In the genomic region with DNA sequence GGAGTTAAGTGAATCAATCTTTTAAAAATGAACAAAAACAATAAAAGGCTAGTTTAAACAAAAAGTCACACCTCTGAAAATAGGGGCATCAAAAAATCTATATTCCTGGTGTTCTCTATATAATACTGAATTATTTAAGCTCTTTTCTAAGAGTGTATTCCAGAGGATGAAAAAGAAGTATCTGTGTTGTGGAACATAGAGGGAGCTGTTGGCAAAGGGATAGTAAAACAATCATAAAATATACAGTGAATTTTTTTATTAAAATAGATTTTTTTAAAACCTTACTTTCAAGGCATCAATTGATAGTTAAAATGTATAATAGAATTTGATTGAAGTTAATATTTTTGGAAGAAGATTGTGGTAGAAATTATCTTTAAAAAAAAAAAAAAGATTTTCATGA, we compare ENCODE assay signal across 10 cellular contexts.
DNase-seq lines count a peak whose midpoint lies in the region; ATAC-seq and TF ChIP-seq lines count a peak whose summit lies in the region.
"Had no signal": no experiment of that assay in that cellular context is flagged by ENCODE, and none has a peak within 500 bp of the region (broad histone marks: within the 10 kb centered on the region; RNA-seq: fewer than 3 reads in every experiment).

No MANE protein-coding gene starts in this region.

- DNase-seq in AG04450 (ENCODE audit: low read depth, low spot score): no peak
- DNase-seq in H9: no peak
- DNase-seq in chondrocyte (ENCODE audit: low spot score): no peak
- DNase-seq in mesenchymal stem cell: peak; percentile 53
- no peak for DNase-seq in DMS153 treated with DMSO at 0.1 percent for 48 hours (lab: John Stamatoyannopoulos, UW; ENCODE audit: unreplicated experiment)
- no peak for DNase-seq in esophagus squamous epithelium (lab: John Stamatoyannopoulos, UW)
- DNase-seq: activated CD8-positive, alpha-beta T cell treated with anti-CD3 and anti-CD28 coated beads, Interleukin-2, amount 10 ng/mL, durations not matched to agents 7 days and 5 days; NCI-H2171 treated with DMSO at 0.1 percent for 48 hours had no signal

- H3K79me1 ChIP-seq in H9 (ENCODE audit: insufficient read depth, low read depth, low read length, poor library complexity, severe bottlenecking): no peaks in the 10 kb centered on the region
- H3K79me1 ChIP-seq in mesenchymal stem cell (replicated peaks; ENCODE audit: low read length, poor library complexity, severe bottlenecking): no peaks in the 10 kb centered on the region

- H3K9ac ChIP-seq in H9 (ENCODE audit: extremely low read depth, insufficient read length, low read length): no peak overlapping the region
- peak overlapping the region; percentile 65 for H3K9ac ChIP-seq in mesenchymal stem cell (ENCODE audit: low read length)

- H3K4me3 ChIP-seq in AG04450 (ENCODE audit: low read depth, low read length) (no peak overlapping the region), mesenchymal stem cell (ENCODE audit: insufficient read depth in 1 of 2, low read depth in 1 of 2, low read length in 2 of 2) (no peak overlapping the region), esophagus squamous epithelium (no peak overlapping the region)

- H3K23ac ChIP-seq in H9 (ENCODE audit: insufficient read length, low read depth, low read length): no peak overlapping the region
- H3K23ac ChIP-seq in mesenchymal stem cell (ENCODE audit: low read length in 2 of 2): no peak overlapping the region

- H3K4me2 ChIP-seq in H9 (ENCODE audit: insufficient read depth, insufficient read length, low read length): no peak overlapping the region
- H3K4me2 ChIP-seq in mesenchymal stem cell (ENCODE audit: low read length, poor library complexity, severe bottlenecking): no peak overlapping the region

- peaks cover 13 to 22% of the 10 kb centered on the region in 2 experiments for H3K4me1 Mint-ChIP-seq in H9
- peaks cover 8% of the 10 kb centered on the region for H3K4me1 Mint-ChIP-seq in chondrocyte (ENCODE audit: low read depth)

- TF ChIP-seq POLR2A in esophagus squamous epithelium (IDR thresholded peaks at IDR 0.05): no peak

- no peaks in the 10 kb centered on the region for H3K27me3 Mint-ChIP-seq in H9 (ENCODE audit: low read depth)
- no peaks in the 10 kb centered on the region for H3K27me3 Mint-ChIP-seq in chondrocyte (ENCODE audit: low read depth)

- no peaks in the 10 kb centered on the region for H3K23me2 ChIP-seq in H9 (ENCODE audit: insufficient read length, low read depth, low read length, poor library complexity, severe bottlenecking)

- H3K27ac ChIP-seq in AG04450 (ENCODE audit: low read depth, low read length): no peak overlapping the region
- H3K27ac ChIP-seq in H9 (ENCODE audit: insufficient read length, low read depth, low read length): no peak overlapping the region
- H3K27ac ChIP-seq in mesenchymal stem cell (ENCODE audit: low read length, poor library complexity, severe bottlenecking): no peak overlapping the region
- H3K27ac ChIP-seq in esophagus squamous epithelium: no peak overlapping the region

- H3K56ac ChIP-seq in H9 (ENCODE audit: insufficient read length, low read depth, low read length): no peak overlapping the region

- intact Hi-C loops in esophagus squamous epithelium (cut with DNase I): no loop called here

- H2BK15ac ChIP-seq in H9 (ENCODE audit: low read depth, low read length): no peak overlapping the region
- no peak overlapping the region for H2BK15ac ChIP-seq in mesenchymal stem cell (ENCODE audit: low read depth, poor library complexity, severe bottlenecking)

- H3K27me3 ChIP-seq in AG04450 (ENCODE audit: control insufficient read depth, insufficient read depth, low read length) (no peaks in the 10 kb centered on the region), H9 (ENCODE audit: insufficient read depth, low read length) (no peaks in the 10 kb centered on the region), mesenchymal stem cell (ENCODE audit: control insufficient read depth in 1 of 2, insufficient read depth in 1 of 2, low read length in 2 of 2) (no peaks in the 10 kb centered on the region), esophagus squamous epithelium (no peaks in the 10 kb centered on the region)

- H2AK5ac ChIP-seq in H9 (ENCODE audit: insufficient read length, low read length) (no peak overlapping the region), mesenchymal stem cell (ENCODE audit: low read length, severe bottlenecking) (no peak overlapping the region)

- no peaks in the 10 kb centered on the region for H3K79me2 ChIP-seq in H9 (ENCODE audit: insufficient read depth, low read length)

- H3K36me3 ChIP-seq in mesenchymal stem cell (ENCODE audit: control insufficient read depth in 1 of 2, insufficient read depth in 2 of 2, low read depth in 1 of 2, low read length in 2 of 2): no peaks in the 10 kb centered on the region
- H3K36me3 ChIP-seq in esophagus squamous epithelium: no peaks in the 10 kb centered on the region

- TF ChIP-seq CTCF in AG04450 (IDR thresholded peaks at IDR 0.05; ENCODE audit: low read depth, low read length) (peak; percentile 68), H9 (conservative IDR thresholded peaks at IDR 0.05) (peak; percentile 75), chondrocyte (IDR thresholded peaks at IDR 0.05) (peak; percentile 88), esophagus squamous epithelium (IDR thresholded peaks at IDR 0.05) (peak in 1 of 6 experiments; percentile 25)

- H2BK120ac ChIP-seq in H9 (ENCODE audit: low read depth, low read length, poor library complexity, severe bottlenecking) (no peak overlapping the region), mesenchymal stem cell (ENCODE audit: low read depth, low read length) (no peak overlapping the region)

- H2AFZ ChIP-seq in H9 (ENCODE audit: low read length): no peak overlapping the region
- no peak overlapping the region for H2AFZ ChIP-seq in mesenchymal stem cell (ENCODE audit: low read depth, low read length)

- H3K4me3 Mint-ChIP-seq in H9 (no peak overlapping the region), chondrocyte (ENCODE audit: unreplicated experiment) (no peak overlapping the region)
- H3K4me3 Mint-ChIP-seq: activated CD8-positive, alpha-beta T cell treated with anti-CD3 and anti-CD28 coated beads, Interleukin-2, amount 10 ng/mL, durations not matched to agents 7 days and 5 days had no signal

- H3K27ac Mint-ChIP-seq in H9 (no peak overlapping the region), chondrocyte (ENCODE audit: unreplicated experiment) (no peak overlapping the region)
- H3K27ac Mint-ChIP-seq: activated CD8-positive, alpha-beta T cell treated with anti-CD3 and anti-CD28 coated beads, Interleukin-2, amount 10 ng/mL, durations not matched to agents 7 days and 5 days had no signal

- no peak overlapping the region for H2BK20ac ChIP-seq in H9 (ENCODE audit: low read depth, low read length, poor library complexity, severe bottlenecking)

- H2BK12ac ChIP-seq in H9 (ENCODE audit: insufficient read length, low read depth, low read length) (no peak overlapping the region), mesenchymal stem cell (ENCODE audit: low read length in 2 of 2) (no peak overlapping the region)

- no peak overlapping the region for H4K5ac ChIP-seq in H9 (ENCODE audit: insufficient read length, low read depth, low read length)

- H3K18ac ChIP-seq in H9 (ENCODE audit: insufficient read length, low read depth, low read length) (no peak overlapping the region), mesenchymal stem cell (ENCODE audit: low read depth in 1 of 2, low read length in 2 of 2) (no peak overlapping the region)

- POLR2A ChIA-PET in AG04450 (lab: Yijun Ruan, JAX): interaction anchor here (0.7 kb wide), 2 partner anchors 177 to 722 kb away, joined by 3 to 5 read pairs; no protein-coding TSS in a partner anchor

- H3K9me3 Mint-ChIP-seq in H9: no peaks in the 10 kb centered on the region
- no peaks in the 10 kb centered on the region for H3K9me3 Mint-ChIP-seq in chondrocyte (ENCODE audit: low read depth)

- H3K4ac ChIP-seq in H9 (ENCODE audit: low read depth, low read length) (no peak overlapping the region), mesenchymal stem cell (ENCODE audit: low read depth in 1 of 2, low read length in 2 of 2) (no peak overlapping the region)

- no peak overlapping the region for H4K8ac ChIP-seq in H9 (replicated peaks; ENCODE audit: insufficient read length, low read depth, low read length)
- H4K8ac ChIP-seq in mesenchymal stem cell (ENCODE audit: low read length): no peak overlapping the region

- no peak for ATAC-seq in GM21619 (IDR thresholded peaks at IDR 0.05; ENCODE audit: unreplicated experiment)
- ATAC-seq in GM21723 (IDR thresholded peaks at IDR 0.05; ENCODE audit: unreplicated experiment): no peak
- ATAC-seq: activated CD8-positive, alpha-beta T cell treated with anti-CD3 and anti-CD28 coated beads, Interleukin-2, amount 10 ng/mL, durations not matched to agents 7 days and 5 days had no signal

- no peaks in the 10 kb centered on the region for H3K9me3 ChIP-seq in AG04450 (ENCODE audit: control insufficient read depth, insufficient read depth, low read length)
- H3K9me3 ChIP-seq in H9 (ENCODE audit: control insufficient read depth, low read depth, low read length): no peaks in the 10 kb centered on the region
- H3K9me3 ChIP-seq in mesenchymal stem cell (ENCODE audit: control insufficient read depth, low read length): no peaks in the 10 kb centered on the region
- H3K9me3 ChIP-seq in esophagus squamous epithelium: no peaks in the 10 kb centered on the region

- H3K14ac ChIP-seq in H9 (ENCODE audit: insufficient read depth, low read length): no peak overlapping the region
- no peak overlapping the region for H3K14ac ChIP-seq in mesenchymal stem cell (ENCODE audit: low read length in 2 of 2)

- H3T11ph ChIP-seq in H9 (ENCODE audit: low read length): no peak overlapping the region

- H3K36me3 Mint-ChIP-seq in H9 (ENCODE audit: insufficient read depth in 1 of 3, low read depth in 3 of 3) (no peaks in the 10 kb centered on the region), chondrocyte (ENCODE audit: low read depth) (no peaks in the 10 kb centered on the region)

- H2BK5ac ChIP-seq in H9 (ENCODE audit: insufficient read length, low read length): no peak overlapping the region
- no peak overlapping the region for H2BK5ac ChIP-seq in mesenchymal stem cell (ENCODE audit: low read depth, low read length, poor library complexity, severe bottlenecking)

- H4K91ac ChIP-seq in H9 (ENCODE audit: insufficient read length, low read depth, low read length): no peak overlapping the region
- H4K91ac ChIP-seq in mesenchymal stem cell (ENCODE audit: low read length): no peak overlapping the region

- CTCF ChIA-PET in AG04450 (lab: Charles Lee): interaction anchor here (0.6 to 2.4 kb wide), 45 partner anchors 9 to 1663 kb away, joined by 3 to 25 read pairs (median 4); no protein-coding TSS in a partner anchor

- H4K20me1 ChIP-seq in H9 (ENCODE audit: control insufficient read depth, insufficient read depth, insufficient read length): no peaks in the 10 kb centered on the region

- H3K4me1 ChIP-seq in H9 (ENCODE audit: insufficient read depth, low read length) (no peaks in the 10 kb centered on the region), mesenchymal stem cell (ENCODE audit: control insufficient read depth, insufficient read depth, low read depth, low read length) (no peaks in the 10 kb centered on the region), esophagus squamous epithelium (no peaks in the 10 kb centered on the region)
